Comparison of ENCODE assay signal across 1 cellular context in genomic region chr3:119240582-119241434, GRCh38.
TF ChIP-seq lines count a peak whose summit lies in the region.

B4GALT4 (minus strand) TSS chr3:119240878; CDS start chr3:119230099, 10,779 bp downstream.

TF ChIP-seq in K562, 482 proteins besides CTCF, POLR2A, EP300 and RAD21 (continued from another document and continues in another):
- TF ChIP-seq SFPQ (IDR thresholded peaks at IDR 0.05; ENCODE audit: low read depth, low read length) (no peak), PTBP1 (IDR thresholded peaks at IDR 0.05; ENCODE audit: low read depth, low read length) (no peak), KAT7 (CRISPR knock-in tag; IDR thresholded peaks at IDR 0.05; ENCODE audit: borderline replicate concordance) (no peak), HBP1 (CRISPR knock-in tag; IDR thresholded peaks at IDR 0.05) (no peak), HDAC6 (IDR thresholded peaks at IDR 0.05; ENCODE audit: low read depth, low read length) (no peak), RBM34 (IDR thresholded peaks at IDR 0.05; ENCODE audit: borderline replicate concordance, insufficient read depth, low read length) (no peak), FOXJ2 (tag; IDR thresholded peaks at IDR 0.05) (no peak), CSDE1 (IDR thresholded peaks at IDR 0.05) (no peak), MTA1 (IDR thresholded peaks at IDR 0.05; ENCODE audit: borderline replicate concordance) (no peak), ZNF766 (CRISPR knock-in tag; conservative IDR thresholded peaks at IDR 0.05) (no peak), TRIM25 (IDR thresholded peaks at IDR 0.05; ENCODE audit: borderline replicate concordance) (no peak), GTF2E2 (tag; IDR thresholded peaks at IDR 0.05) (no peak), ZNF354B (CRISPR knock-in tag; IDR thresholded peaks at IDR 0.05) (no peak), KLF16 (IDR thresholded peaks at IDR 0.05) (no peak), MECOM (CRISPR knock-in tag; IDR thresholded peaks at IDR 0.05) (no peak), ESRRB (CRISPR knock-in tag; IDR thresholded peaks at IDR 0.05; ENCODE audit: borderline replicate concordance) (no peak), ZNF311 (CRISPR knock-in tag; IDR thresholded peaks at IDR 0.05) (no peak), ZNF449 (CRISPR knock-in tag; IDR thresholded peaks at IDR 0.05) (no peak), MYC (IDR thresholded peaks at IDR 0.05; ENCODE audit: low read depth, low read length) (no peak), MYC (CRISPR knock-in tag; IDR thresholded peaks at IDR 0.05; ENCODE audit: borderline replicate concordance, low read depth) (no peak), ILF3 (IDR thresholded peaks at IDR 0.05; ENCODE audit: borderline replicate concordance) (no peak), ZNF584 (CRISPR knock-in tag; IDR thresholded peaks at IDR 0.05; ENCODE audit: low read depth) (no peak), ZNF41 (CRISPR knock-in tag; conservative IDR thresholded peaks at IDR 0.05) (no peak), TBP (optimal IDR thresholded peaks at IDR 0.05; ENCODE audit: low read depth, low read length) (peak; percentile 83), ZNF165 (CRISPR knock-in tag; IDR thresholded peaks at IDR 0.05; ENCODE audit: borderline replicate concordance) (no peak), ZNF75A (CRISPR knock-in tag; IDR thresholded peaks at IDR 0.05) (no peak), FOXM1 (IDR thresholded peaks at IDR 0.05; ENCODE audit: low read depth) (no peak), FOXM1 (CRISPR knock-in tag; IDR thresholded peaks at IDR 0.05; ENCODE audit: low read depth) (no peak), PYGO2 (tag; IDR thresholded peaks at IDR 0.05) (no peak), KLF6 (CRISPR knock-in tag; IDR thresholded peaks at IDR 0.05; ENCODE audit: borderline replicate concordance) (no peak), PRDM10 (IDR thresholded peaks at IDR 0.05; ENCODE audit: partially characterized antibody) (no peak), U2AF1 (optimal IDR thresholded peaks at IDR 0.05; ENCODE audit: low read depth, low read length) (peak; percentile 76), ZNF77 (CRISPR knock-in tag; IDR thresholded peaks at IDR 0.05) (no peak), ZKSCAN8 (CRISPR knock-in tag; IDR thresholded peaks at IDR 0.05) (no peak), HNRNPL (IDR thresholded peaks at IDR 0.05; ENCODE audit: low read depth, low read length) (no peak), ATF4 (CRISPR knock-in tag; IDR thresholded peaks at IDR 0.05) (no peak), ZNF445 (CRISPR knock-in tag; IDR thresholded peaks at IDR 0.05; ENCODE audit: low read depth) (no peak), EP400 (IDR thresholded peaks at IDR 0.05) (peak; percentile 19; the same call in 1 of the 2 replicates), UBTF (IDR thresholded peaks at IDR 0.05; ENCODE audit: borderline replicate concordance in 1 of 2, low read depth in 2 of 2, low read length in 2 of 2) (peak; percentile 81 to 92; a peak in 3 of 4 replicates), BRF2 (IDR thresholded peaks at IDR 0.05; ENCODE audit: borderline replicate concordance, insufficient read depth, insufficient read length) (no peak), CEBPZ (IDR thresholded peaks at IDR 0.05; ENCODE audit: borderline replicate concordance, low read depth, low read length) (no peak), ZNF764 (CRISPR knock-in tag; IDR thresholded peaks at IDR 0.05; ENCODE audit: low read depth) (no peak), TGIF2 (CRISPR knock-in tag; IDR thresholded peaks at IDR 0.05) (no peak), MYNN (IDR thresholded peaks at IDR 0.05) (no peak), MYNN (CRISPR knock-in tag; IDR thresholded peaks at IDR 0.05) (no peak), CBX2 (IDR thresholded peaks at IDR 0.05; ENCODE audit: insufficient read depth, low read length, poor library complexity, severe bottlenecking) (no peak), ZNF586 (CRISPR knock-in tag; conservative IDR thresholded peaks at IDR 0.05) (no peak), ZBTB7A (IDR thresholded peaks at IDR 0.05; ENCODE audit: borderline replicate concordance, control insufficient read depth, low read depth, low read length) (peak; percentile 42; the same call in 1 of the 2 replicates), TCFL5 (CRISPR knock-in tag; conservative IDR thresholded peaks at IDR 0.05) (no peak), CTBP1 (IDR thresholded peaks at IDR 0.05; ENCODE audit: borderline replicate concordance) (no peak), ZKSCAN3 (CRISPR knock-in tag; IDR thresholded peaks at IDR 0.05) (no peak), RBM14 (IDR thresholded peaks at IDR 0.05; ENCODE audit: borderline replicate concordance, insufficient read depth, low read depth, low read length) (no peak), ZBTB8A (IDR thresholded peaks at IDR 0.05; ENCODE audit: partially characterized antibody) (no peak)
